15 cellular contexts compared by ENCODE assay signal in the genomic region with DNA sequence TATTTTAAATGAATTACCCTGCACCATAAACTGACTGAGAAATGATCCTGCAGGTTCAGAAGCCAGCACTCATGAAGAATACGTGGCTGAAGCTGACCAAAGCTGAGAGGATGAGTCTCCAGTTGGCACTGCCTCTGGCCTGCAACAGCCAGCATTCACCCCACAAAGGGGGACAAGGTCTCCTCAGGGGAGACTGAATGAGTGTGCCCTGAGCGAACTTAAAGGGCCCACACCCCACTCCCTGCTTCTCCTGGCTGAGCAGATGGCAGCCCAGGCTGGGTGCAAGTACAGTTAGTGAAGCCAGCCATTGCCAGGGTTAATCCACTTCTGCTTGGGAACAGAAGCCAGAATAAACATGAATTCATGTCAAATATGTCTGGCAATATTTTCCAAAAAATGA.
"Had no signal": no experiment of that assay in that cellular context is flagged by ENCODE, and none has a peak within 500 bp of the region (broad histone marks: within the 10 kb centered on the region; RNA-seq: fewer than 3 reads in every experiment).

No MANE protein-coding gene starts in this region.

- H3K36me3 Mint-ChIP-seq: activated naive CD8-positive, alpha-beta T cell treated with anti-CD3 and anti-CD28 coated beads, Interleukin-2, amount 10 ng/mL, durations not matched to agents 7 days and 5 days had no signal

- H3K27ac ChIP-seq: gastrocnemius medialis, heart left ventricle, sigmoid colon, thyroid gland, uterus had no signal

- H3K9me3 Mint-ChIP-seq: endodermal cell had no signal

- ATAC-seq: gastrocnemius medialis, left colon had no signal

- H3K9me3 ChIP-seq: gastrocnemius medialis, heart left ventricle, sigmoid colon, thyroid gland, uterus had no signal

- H3K27ac Mint-ChIP-seq: activated naive CD8-positive, alpha-beta T cell treated with anti-CD3 and anti-CD28 coated beads, Interleukin-2, amount 10 ng/mL, durations not matched to agents 7 days and 5 days; endodermal cell had no signal

- H3K4me1 ChIP-seq: gastrocnemius medialis, sigmoid colon, thyroid gland, uterus had no signal

- H3K4me3 ChIP-seq: gastrocnemius medialis, heart left ventricle, sigmoid colon, thyroid gland, uterus had no signal

- H3K4me3 Mint-ChIP-seq: activated naive CD8-positive, alpha-beta T cell treated with anti-CD3 and anti-CD28 coated beads, Interleukin-2, amount 10 ng/mL, durations not matched to agents 7 days and 5 days; endodermal cell had no signal

- H3K27me3 Mint-ChIP-seq: activated naive CD8-positive, alpha-beta T cell treated with anti-CD3 and anti-CD28 coated beads, Interleukin-2, amount 10 ng/mL, durations not matched to agents 7 days and 5 days had no signal

- H3K27me3 ChIP-seq: gastrocnemius medialis, heart left ventricle, sigmoid colon, thyroid gland, uterus had no signal

- H3K36me3 ChIP-seq: gastrocnemius medialis, sigmoid colon, thyroid gland, uterus had no signal

- H3K4me1 Mint-ChIP-seq: activated naive CD8-positive, alpha-beta T cell treated with anti-CD3 and anti-CD28 coated beads, Interleukin-2, amount 10 ng/mL, durations not matched to agents 7 days and 5 days had no signal

- DNase-seq: activated CD4-positive, alpha-beta T cell treated with anti-CD3 and anti-CD28 coated beads for 1 hour; activated CD4-positive, alpha-beta T cell treated with anti-CD3 and anti-CD28 coated beads, Interleukin-2, amount 50 U/mL, for 4 hours; activated naive CD4-positive, alpha-beta T cell; activated naive CD8-positive, alpha-beta T cell treated with anti-CD3 and anti-CD28 coated beads, Interleukin-2, amount 10 ng/mL, durations not matched to agents 7 days and 5 days; activated T-cell treated with anti-CD3 and anti-CD28 coated beads for 4 hours; aorta; endodermal cell; gastrocnemius medialis; heart left ventricle; left colon; midbrain; sigmoid colon; stimulated activated CD4-positive, alpha-beta T cell treated with anti-CD3 and anti-CD28 coated beads, Interleukin-1b, Interleukin-23, amount 100 ng/mL, for 48 hours; thyroid gland; uterus had no signal
